ENCODE assay signal across 10 cellular contexts in the genomic region with DNA sequence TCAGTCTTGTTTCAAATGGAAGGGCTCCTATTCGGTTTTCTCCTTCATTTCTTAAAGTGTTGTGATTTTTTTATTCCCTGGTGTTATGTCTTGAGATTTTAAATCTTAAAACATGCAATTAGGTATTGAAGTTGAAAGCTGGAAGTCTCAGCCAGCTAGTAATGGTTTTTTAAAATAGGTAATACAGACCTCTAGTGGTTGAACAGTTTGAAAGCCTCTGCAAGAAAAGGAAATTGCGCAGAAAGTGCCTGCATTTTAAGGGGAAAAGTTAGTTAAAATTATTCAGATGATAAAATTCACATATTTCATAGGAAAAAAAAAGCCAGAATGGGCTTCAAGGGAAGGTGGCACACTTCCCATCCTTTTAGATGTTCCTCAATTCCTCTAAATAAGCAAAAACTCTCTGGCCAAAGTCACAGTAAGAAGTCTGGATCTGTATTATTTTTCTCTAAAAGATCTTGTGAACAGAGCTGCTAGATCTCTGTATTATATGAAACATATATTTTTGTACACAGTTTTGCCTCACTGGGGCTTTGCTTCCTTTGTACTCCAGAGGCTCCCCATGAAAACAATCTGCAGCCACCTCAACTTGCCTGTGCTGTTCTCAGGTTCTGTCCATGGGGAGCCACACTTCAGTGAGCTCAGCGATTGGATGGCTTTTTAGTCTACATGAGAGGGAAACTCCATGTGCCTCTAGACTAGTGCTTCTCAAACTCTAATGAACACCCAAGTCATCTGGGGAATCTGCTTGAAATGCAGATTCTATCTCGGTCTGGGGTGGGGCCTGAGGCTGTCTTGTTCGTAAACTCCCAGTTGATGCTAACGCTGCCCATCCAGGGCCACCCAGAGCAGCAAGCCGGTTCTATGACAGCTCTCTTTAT. TPM values are rescaled to one million over a fixed set of nuclear protein-coding genes. Genes with fewer than 3 reads are reported as not detected.
DNase-seq lines count a peak whose midpoint lies in the region; ATAC-seq, FAIRE-seq and TF ChIP-seq lines count a peak whose summit lies in the region.
"Had no signal": no experiment of that assay in that cellular context is flagged by ENCODE, and none has a peak within 500 bp of the region (broad histone marks: within the 10 kb centered on the region; RNA-seq: fewer than 3 reads in every experiment).

No MANE protein-coding gene starts in this region.

- TF ChIP-seq EP300 in HepG2 (IDR thresholded peaks at IDR 0.05; ENCODE audit: low read depth in 2 of 2, low read length in 2 of 2): no peak
- no peak for TF ChIP-seq EP300 in HepG2 (CRISPR knock-in tag; IDR thresholded peaks at IDR 0.05; ENCODE audit: borderline replicate concordance)

- ATAC-seq in HCT116 (peak; percentile 49; the same call in 1 of the 2 replicates), HepG2 (peak; percentile 45; the same call in 1 of the 3 replicates), HG03432 (IDR thresholded peaks at IDR 0.05; ENCODE audit: unreplicated experiment) (no peak)

- H3K4me1 Mint-ChIP-seq in activated CD4-positive, alpha-beta memory T cell treated with anti-CD3 and anti-CD28 coated beads for 36 hours (ENCODE audit: low read depth): no peaks in the 10 kb centered on the region

- no peaks in the 10 kb centered on the region for H4K20me1 ChIP-seq in HCT116 (ENCODE audit: insufficient read depth)
- H4K20me1 ChIP-seq in HepG2 (ENCODE audit: insufficient read depth, low read length): no peaks in the 10 kb centered on the region

- in situ Hi-C loops in HepG2 (cut with HindIII; ENCODE audit: extremely low pct_ligation_motif_present, low pct_unique_long_range_greater_than_20kb): loop anchor here (10.0 kb wide), 1 partner anchor 344 kb away; no protein-coding TSS in a partner anchor

- WGBS in HepG2 (ENCODE audit: low lambda C conversion rate): 69% methylated on average over 7 of the region's 7 CpGs

- H3K79me2 ChIP-seq in HCT116 (ENCODE audit: insufficient read depth, low read length) (no peaks in the 10 kb centered on the region), HepG2 (ENCODE audit: insufficient read depth, low read length) (no peaks in the 10 kb centered on the region)

- H3K27me3 Mint-ChIP-seq in activated CD4-positive, alpha-beta memory T cell treated with anti-CD3 and anti-CD28 coated beads for 36 hours: no peaks in the 10 kb centered on the region

- BruUV-seq in HCT116 (replicated peaks; lab: Mats Ljungman, UMichigan) (no TSS peak), HepG2 (replicated peaks; lab: Mats Ljungman, UMichigan) (no TSS peak)

- FAIRE-seq in HepG2 (lab: Jason Lieb, UNC): peak; percentile 46

- no peak overlapping the region for H3K4me3 ChIP-seq in HCT116 (replicated peaks in 1 of 2; ENCODE audit: low read depth in 1 of 2, low read length in 2 of 2)
- no peak overlapping the region for H3K4me3 ChIP-seq in HepG2 (replicated peaks in 1 of 3; ENCODE audit: insufficient read depth in 1 of 3, low read depth in 2 of 3, low read length in 3 of 3)

- no peak for DNase-seq in AG09319 (ENCODE audit: extremely low read depth, low read depth)
- peak; percentile 4 for DNase-seq in HCT116 (ENCODE audit: low read depth, low spot score)
- DNase-seq in amniotic epithelial cell (ENCODE audit: low read depth): peak; percentile 37
- DNase-seq in HepG2 (ENCODE audit: low spot score): no peak
- no peak for DNase-seq in HK-2 (ENCODE audit: unreplicated experiment)
- no peak for DNase-seq in activated CD4-positive, alpha-beta memory T cell treated with anti-CD3 and anti-CD28 coated beads for 36 hours
- DNase-seq in T-helper 1 cell: no peak
- DNase-seq: glutamatergic neuron had no signal

- no peaks in the 10 kb centered on the region for H3K27me3 ChIP-seq in HCT116 (ENCODE audit: insufficient read depth, low read length)
- no peaks in the 10 kb centered on the region; a peak in 1 of 5 replicates for H3K27me3 ChIP-seq in HepG2 (ENCODE audit: control insufficient read depth in 1 of 2, insufficient read depth in 2 of 2, low read length in 2 of 2)

- H3K9ac ChIP-seq in HCT116 (ENCODE audit: low read length) (no peak overlapping the region), HepG2 (ENCODE audit: insufficient read depth, low read depth, low read length) (no peak overlapping the region)

- CTCF ChIA-PET in HCT116 (lab: Charles Lee) (interaction anchor here (0.8 to 3.0 kb wide), 11 partner anchors 8 to 352 kb away, joined by 3 to 65 read pairs (median 4); no protein-coding TSS in a partner anchor), HepG2 (lab: Yijun Ruan, JAX; ENCODE audit: low intra/inter-chr PET ratio, low total read pairs) (interaction anchor here (1.5 to 3.1 kb wide), 2 partner anchors 339 to 410 kb away, joined by 4 to 21 read pairs; no protein-coding TSS in a partner anchor)
- CTCF ChIA-PET in activated CD4-positive, alpha-beta memory T cell treated with anti-CD3 and anti-CD28 coated beads for 36 hours (lab: Charles Lee): no interaction called here

- TF ChIP-seq CTCF in AG09319 (IDR thresholded peaks at IDR 0.05; ENCODE audit: low read depth, low read length) (peak; percentile 46), HCT116 (IDR thresholded peaks at IDR 0.05 in 2 of 3, conservative IDR thresholded peaks at IDR 0.05 in 1 of 3; ENCODE audit: borderline replicate concordance in 1 of 3, insufficient read depth in 1 of 3, low read depth in 2 of 3, low read length in 2 of 3) (peak; percentile 38 to 61 (median 44); a peak in 5 of 6 replicates), HepG2 (CRISPR knock-in tag; IDR thresholded peaks at IDR 0.05) (peak; percentile 52)

- H3K4me2 ChIP-seq in HCT116 (ENCODE audit: low read length) (no peak overlapping the region), HepG2 (ENCODE audit: low read depth, low read length) (no peak overlapping the region)

- H3K9me3 ChIP-seq in HCT116 (ENCODE audit: control insufficient read depth in 1 of 2, insufficient read depth in 1 of 2, low read depth in 1 of 2, low read length in 2 of 2) (no peaks in the 10 kb centered on the region), HepG2 (ENCODE audit: low read length) (no peaks in the 10 kb centered on the region)

- H3K36me3 ChIP-seq in HCT116 (ENCODE audit: control insufficient read depth in 1 of 2, insufficient read depth in 2 of 2, low read length in 2 of 2) (no peaks in the 10 kb centered on the region), HepG2 (replicated peaks in 1 of 2; ENCODE audit: control insufficient read depth in 1 of 2, insufficient read depth in 2 of 2, low read length in 2 of 2) (no peaks in the 10 kb centered on the region)

- H3K9me2 ChIP-seq in HCT116 (ENCODE audit: insufficient read depth): no peaks in the 10 kb centered on the region

- H3K4me1 ChIP-seq in HCT116 (ENCODE audit: control insufficient read depth in 1 of 2, insufficient read depth in 2 of 2, low read length in 2 of 2) (0 out of 4 replicates have a peak, but pooled peaks cover 0 to 4% of the 10 kb centered on the region in 2 experiments), HepG2 (ENCODE audit: insufficient read depth, low read length) (peaks cover 30% of the 10 kb centered on the region)

- POLR2A ChIA-PET in HCT116 (lab: Charles Lee) (no interaction called here), HepG2 (lab: Yijun Ruan, JAX) (interaction anchor here (0.7 to 3.6 kb wide), 2 partner anchors 117 to 185 kb away, joined by 3 to 12 read pairs; no protein-coding TSS in a partner anchor)
- POLR2A ChIA-PET in activated CD4-positive, alpha-beta memory T cell treated with anti-CD3 and anti-CD28 coated beads for 36 hours (lab: Charles Lee): no interaction called here

- no peak overlapping the region for H3K27ac Mint-ChIP-seq in activated CD4-positive, alpha-beta memory T cell treated with anti-CD3 and anti-CD28 coated beads for 36 hours

- RAD21 ChIA-PET in HCT116 (lab: Charles Lee; ENCODE audit: low non-redundant PET in 1 of 2, low total read pairs in 2 of 2, uncharacterized antibody in 2 of 2, unreplicated experiment in 2 of 2): interaction anchor here (2.0 to 2.6 kb wide), 2 partner anchors 339 kb away, joined by 8 to 10 read pairs; no protein-coding TSS in a partner anchor

- H3K4me3 Mint-ChIP-seq in activated CD4-positive, alpha-beta memory T cell treated with anti-CD3 and anti-CD28 coated beads for 36 hours: no peak overlapping the region

- H3K9me3 Mint-ChIP-seq in activated CD4-positive, alpha-beta memory T cell treated with anti-CD3 and anti-CD28 coated beads for 36 hours: no peaks in the 10 kb centered on the region

- no peaks in the 10 kb centered on the region for H3K36me3 Mint-ChIP-seq in activated CD4-positive, alpha-beta memory T cell treated with anti-CD3 and anti-CD28 coated beads for 36 hours

- intact Hi-C loops in HCT116 (cut with micrococcal nuclease) (loop anchor here (1.0 kb wide), 2 partner anchors 339 to 410 kb away; no protein-coding TSS in a partner anchor), HepG2 (cut with micrococcal nuclease; ENCODE audit: unreplicated experiment) (loop anchor here (1.0 to 2.0 kb wide), 3 partner anchors 259 to 410 kb away; no protein-coding TSS in a partner anchor)
- intact Hi-C loops in activated CD4-positive, alpha-beta memory T cell treated with anti-CD3 and anti-CD28 coated beads for 36 hours (cut with micrococcal nuclease): no loop called here

- peak; percentile 67 for TF ChIP-seq RAD21 in HCT116 (IDR thresholded peaks at IDR 0.05; ENCODE audit: low read depth)
- peak; percentile 48; the same call in 1 of the 2 replicates for TF ChIP-seq RAD21 in HepG2 (CRISPR knock-in tag; IDR thresholded peaks at IDR 0.05)

- no peak for TF ChIP-seq POLR2A in HCT116 (IDR thresholded peaks at IDR 0.05; ENCODE audit: borderline replicate concordance, extremely low read depth, insufficient read depth, insufficient read length)
- TF ChIP-seq POLR2A in HepG2 (IDR thresholded peaks at IDR 0.05; ENCODE audit: insufficient read depth in 1 of 2, low read depth in 2 of 2, low read length in 2 of 2): no peak

- H3K27ac ChIP-seq in HCT116 (ENCODE audit: low read depth, low read length): no peak overlapping the region
- H3K27ac ChIP-seq in HepG2 (ENCODE audit: extremely low read length, insufficient read depth, low read length): no peak overlapping the region

- H2AFZ ChIP-seq in HCT116 (ENCODE audit: low read depth, low read length, poor library complexity, severe bottlenecking) (no peak overlapping the region), HepG2 (ENCODE audit: low read length) (no peak overlapping the region)

RNA-seq across cellular contexts. Expression of a gene that starts 21.5 kb away (rescaled TPM):
- total RNA-seq in HCT116 (2021; ENCODE audit: unreplicated experiment) (not detected), HepG2 (2016; rRNA removed; fragmentation: Illumina TruSeq; extraction: Trizol) (0.08 and 0.64 TPM in 2 replicates)
- not detected in 2 replicates for polyA plus RNA-seq in HCT116 (2012)
- total RNA-seq in HepG2 (2016; cell fraction: cytosol; rRNA removed; fragmentation: Illumina TruSeq; extraction: Trizol; ENCODE audit: low read depth): not detected in 2 replicates
- 0.13 and 0.54 TPM in 2 replicates for total RNA-seq in HepG2 (2016; cell fraction: insoluble cytoplasmic fraction; rRNA removed; fragmentation: Illumina TruSeq; extraction: Trizol)
- total RNA-seq in HepG2 (2016; cell fraction: membrane; rRNA removed; fragmentation: Illumina TruSeq; extraction: Trizol): 0.14 and 0.19 TPM in 2 replicates
- 0.62 and 0.91 TPM in 2 replicates for total RNA-seq in HepG2 (2016; cell fraction: nucleus; rRNA removed; fragmentation: Illumina TruSeq; extraction: Trizol)
- polyA plus RNA-seq in HepG2 (2011; rRNA removed): 1.5 and 3.1 TPM in 2 replicates
- 0.81 and 3.1 TPM in 2 replicates for polyA plus RNA-seq in HepG2 (2011; cell fraction: cytosol; rRNA removed)
- polyA plus RNA-seq in HepG2 (2011; cell fraction: nucleus; rRNA removed): 0.77 and 1.3 TPM in 2 replicates
- polyA plus RNA-seq in HepG2 (2012): 16.4 and 26.3 TPM in 2 replicates
- not detected in 2 replicates for polyA plus RNA-seq in HepG2 (2016; cell fraction: cytosol; fragmentation: Illumina TruSeq; extraction: Trizol; ENCODE audit: low read depth)
- 0.21 and 0.51 TPM in 2 replicates for polyA plus RNA-seq in HepG2 (2016; cell fraction: insoluble cytoplasmic fraction; fragmentation: Illumina TruSeq; extraction: Trizol; ENCODE audit: low read depth)
- polyA plus RNA-seq in HepG2 (2016; cell fraction: membrane; fragmentation: Illumina TruSeq; extraction: Trizol; ENCODE audit: low read depth): 0.13 TPM in 2 replicates
- polyA plus RNA-seq in HepG2 (2016; cell fraction: nucleus; fragmentation: Illumina TruSeq; extraction: Trizol; ENCODE audit: insufficient read depth, low read depth): 0.79 and 2.8 TPM in 2 replicates
- 2.5 TPM in 1 of 2 replicates, not detected in the other for polyA minus RNA-seq in HepG2 (2011; rRNA and poly(A)+ RNA removed; ENCODE audit: low replicate concordance)
- 1.6 and 2.6 TPM in 2 replicates for polyA minus RNA-seq in HepG2 (2011; cell fraction: cytosol; rRNA and poly(A)+ RNA removed)
- 1.8 and 2.4 TPM in 2 replicates for polyA minus RNA-seq in HepG2 (2011; cell fraction: nucleus; rRNA and poly(A)+ RNA removed)
- not detected for total RNA-seq in activated CD4-positive, alpha-beta memory T cell treated with anti-CD3 and anti-CD28 coated beads for 36 hours
- total RNA-seq: pulmonary artery endothelial cell had no signal

Comparison
In these comparisons a context has a peak if more than half of its experiments do, and no peak if none do; other contexts are left out.
1. DNase-seq: peak in HCT116 (single experiment) and amniotic epithelial cell (single experiment); none in AG09319 (single experiment), HepG2 (single experiment), HK-2 (single experiment), activated CD4-positive, alpha-beta memory T cell treated with anti-CD3 and anti-CD28 coated beads for 36 hours (single experiment) and T-helper 1 cell (0 of 5).
2. Peak in every context shown above with its lines, with median percentiles within 50 percentile points of each other: CTCF ChIP-seq.